Comparison of ENCODE assay signal across 21 cellular contexts in the genomic region with DNA sequence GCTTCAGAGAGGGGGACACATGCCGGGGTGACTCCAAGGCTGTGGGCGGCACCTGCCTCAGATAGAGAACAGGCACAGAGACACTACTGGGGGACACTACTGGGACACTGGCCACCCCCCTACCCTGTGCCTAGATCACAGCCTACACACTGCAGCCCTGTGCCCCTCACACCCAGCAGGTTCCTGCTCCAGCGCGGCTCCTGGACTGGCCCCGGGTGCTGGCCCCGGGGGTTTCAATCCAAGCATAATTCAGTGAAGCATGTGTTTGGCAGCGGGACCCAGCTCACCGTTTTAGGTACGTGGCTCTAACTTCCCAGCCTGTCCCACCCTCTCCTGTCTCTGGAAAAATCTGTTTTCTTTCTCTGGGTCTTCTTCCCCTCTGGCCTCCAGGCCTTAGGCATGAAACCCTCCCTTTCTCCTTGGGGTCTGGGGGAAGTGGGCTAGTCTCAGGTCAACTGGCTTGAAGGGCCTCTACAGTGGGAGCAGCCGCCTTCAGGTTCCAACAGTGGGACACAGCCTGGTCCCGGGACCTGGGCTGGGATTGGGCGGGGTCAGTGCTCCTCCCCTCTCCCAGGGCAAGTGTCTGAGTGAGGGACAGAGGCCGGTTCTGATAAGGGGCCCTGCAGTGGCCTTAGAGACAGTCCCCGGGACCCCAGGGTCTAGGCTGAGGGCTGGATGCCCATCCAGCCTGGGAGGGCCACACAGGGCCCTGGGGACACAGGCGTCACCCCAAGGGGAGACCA.
DNase-seq lines count a peak whose midpoint lies in the region; ATAC-seq and TF ChIP-seq lines count a peak whose summit lies in the region.
"Had no signal": no experiment of that assay in that cellular context is flagged by ENCODE, and none has a peak within 500 bp of the region (broad histone marks: within the 10 kb centered on the region; RNA-seq: fewer than 3 reads in every experiment).

No MANE protein-coding gene starts in this region.

- no peaks in the 10 kb centered on the region for H3K4me1 ChIP-seq in upper lobe of left lung
- no peaks in the 10 kb centered on the region for H3K4me1 ChIP-seq in Caco-2
- H3K4me1 ChIP-seq: BLaER1 treated with 17β-estradiol and CSF1 and Interleukin-3, amounts not matched to agents 10 nM and 100 nM had no signal

- no peak overlapping the region for H3K4me3 ChIP-seq in H7 (ENCODE audit: insufficient read depth, low read depth, low read length)
- H3K4me3 ChIP-seq in upper lobe of left lung: no peak overlapping the region
- no peak overlapping the region for H3K4me3 ChIP-seq in Caco-2 (ENCODE audit: low read depth, low read length)
- H3K4me3 ChIP-seq: BLaER1 treated with 17β-estradiol and CSF1 and Interleukin-3, amounts not matched to agents 10 nM and 100 nM; GM12878; K562 had no signal

- peak; percentile 38 for DNase-seq in H7
- peak; percentile 76 for DNase-seq in mesenteric fat pad (ENCODE audit: low spot score)
- no peak for DNase-seq in stimulated activated effector memory CD8-positive, alpha-beta T cell treated with anti-CD3 and anti-CD28 coated beads, Interleukin-12 subunit alpha, Interleukin-12 subunit beta, amount 100 ng/mL, for 72 hours (ENCODE audit: low spot score in 2 of 2)
- DNase-seq in upper lobe of left lung: peak in 1 of 2 donors; percentile 54
- no peak for DNase-seq in stimulated activated CD4-positive, alpha-beta T cell treated with anti-CD3 and anti-CD28 coated beads, Interleukin-12 subunit alpha, Interleukin-12 subunit beta, amount 100 ng/mL, for 4 hours
- no peak for DNase-seq in erythroblast (lab: John Stamatoyannopoulos, UW)
- no peak for DNase-seq in Caco-2
- DNase-seq: CD8-positive, alpha-beta T cell; DMS 273 treated with DMSO at 0.1 percent for 48 hours; DMS53; DND-41; EL; HFFc6; IMR-90 had no signal

- H3K27me3 ChIP-seq in H7 (ENCODE audit: control insufficient read depth, insufficient read depth, low read length) (no peaks in the 10 kb centered on the region), upper lobe of left lung (no peaks in the 10 kb centered on the region), Caco-2 (replicated peaks; ENCODE audit: control insufficient read depth, insufficient read depth, low read length) (no peaks in the 10 kb centered on the region)
- H3K27me3 ChIP-seq: BLaER1 treated with 17β-estradiol and CSF1 and Interleukin-3, amounts not matched to agents 10 nM and 100 nM had no signal

- no peak overlapping the region for H3K4me3 Mint-ChIP-seq in stimulated activated effector memory CD8-positive, alpha-beta T cell treated with anti-CD3 and anti-CD28 coated beads, Interleukin-12 subunit alpha, Interleukin-12 subunit beta, amount 100 ng/mL, for 72 hours
- no peak overlapping the region for H3K4me3 Mint-ChIP-seq in Caco-2 (ENCODE audit: unreplicated experiment)
- H3K4me3 Mint-ChIP-seq: B cell; CD8-positive, alpha-beta T cell; HFFc6 had no signal

- intact Hi-C loops in Caco-2 (cut with micrococcal nuclease; ENCODE audit: unreplicated experiment): no loop called here

- BruUV-seq in Caco-2 (replicated peaks; lab: Mats Ljungman, UMichigan): no TSS peak

- H3K36me3 Mint-ChIP-seq in stimulated activated effector memory CD8-positive, alpha-beta T cell treated with anti-CD3 and anti-CD28 coated beads, Interleukin-12 subunit alpha, Interleukin-12 subunit beta, amount 100 ng/mL, for 72 hours: no peaks in the 10 kb centered on the region
- no peaks in the 10 kb centered on the region for H3K36me3 Mint-ChIP-seq in Caco-2 (ENCODE audit: insufficient read depth, unreplicated experiment)
- H3K36me3 Mint-ChIP-seq: CD8-positive, alpha-beta T cell had no signal

- peak; percentile 6 for ATAC-seq in stimulated activated effector memory CD8-positive, alpha-beta T cell treated with anti-CD3 and anti-CD28 coated beads, Interleukin-12 subunit alpha, Interleukin-12 subunit beta, amount 100 ng/mL, for 72 hours
- ATAC-seq in upper lobe of left lung (ENCODE audit: low FRiP score in 2 of 2): peak; percentile 14 to 45
- ATAC-seq in HG03097 (IDR thresholded peaks at IDR 0.05; ENCODE audit: low FRiP score, unreplicated experiment): no peak
- ATAC-seq: CD8-positive, alpha-beta T cell; GM12878; HCT116; K562 had no signal

- H3K36me3 ChIP-seq in H7 (replicated peaks; ENCODE audit: control insufficient read depth, insufficient read depth, low read length) (no peaks in the 10 kb centered on the region), upper lobe of left lung (no peaks in the 10 kb centered on the region), Caco-2 (ENCODE audit: control insufficient read depth, insufficient read depth, low read length) (no peaks in the 10 kb centered on the region)
- H3K36me3 ChIP-seq: BLaER1 treated with 17β-estradiol and CSF1 and Interleukin-3, amounts not matched to agents 10 nM and 100 nM had no signal

- H3K27ac Mint-ChIP-seq in stimulated activated effector memory CD8-positive, alpha-beta T cell treated with anti-CD3 and anti-CD28 coated beads, Interleukin-12 subunit alpha, Interleukin-12 subunit beta, amount 100 ng/mL, for 72 hours: no peak overlapping the region
- no peak overlapping the region for H3K27ac Mint-ChIP-seq in Caco-2 (ENCODE audit: unreplicated experiment)
- H3K27ac Mint-ChIP-seq: B cell; CD8-positive, alpha-beta T cell; HFFc6 had no signal

- no peak for TF ChIP-seq CTCF in upper lobe of left lung (IDR thresholded peaks at IDR 0.05)
- TF ChIP-seq CTCF in Caco-2 (IDR thresholded peaks at IDR 0.05; ENCODE audit: insufficient read depth in 1 of 2, low read depth in 1 of 2, low read length in 1 of 2, severe bottlenecking in 1 of 2, unreplicated experiment in 1 of 2): no peak

- CTCF ChIA-PET in Caco-2 (lab: Charles Lee): no interaction called here

- TF ChIP-seq EP300 in upper lobe of left lung (IDR thresholded peaks at IDR 0.05): no peak

- H3K27ac ChIP-seq in upper lobe of left lung: no peak overlapping the region
- H3K27ac ChIP-seq: BLaER1 treated with 17β-estradiol and CSF1 and Interleukin-3, amounts not matched to agents 10 nM and 100 nM; HL-60 had no signal

- peaks cover 7% of the 10 kb centered on the region for H3K27me3 Mint-ChIP-seq in Caco-2 (ENCODE audit: insufficient read depth, unreplicated experiment)
- H3K27me3 Mint-ChIP-seq: B cell had no signal

- no peaks in the 10 kb centered on the region for H3K9me3 Mint-ChIP-seq in stimulated activated effector memory CD8-positive, alpha-beta T cell treated with anti-CD3 and anti-CD28 coated beads, Interleukin-12 subunit alpha, Interleukin-12 subunit beta, amount 100 ng/mL, for 72 hours
- no peaks in the 10 kb centered on the region for H3K9me3 Mint-ChIP-seq in Caco-2 (ENCODE audit: unreplicated experiment)
- H3K9me3 Mint-ChIP-seq: CD8-positive, alpha-beta T cell had no signal

- WGBS in upper lobe of left lung, 2 donors: 75 to 91% methylated on average over 4 to 14 of the region's 15 CpGs

- TF ChIP-seq POLR2A in upper lobe of left lung (IDR thresholded peaks at IDR 0.05): no peak
- no peak for TF ChIP-seq POLR2A in erythroblast (IDR thresholded peaks at IDR 0.05; ENCODE audit: low read length)

- POLR2A ChIA-PET in Caco-2 (lab: Charles Lee): no interaction called here

- H3K9me3 ChIP-seq in upper lobe of left lung (no peaks in the 10 kb centered on the region), Caco-2 (no peaks in the 10 kb centered on the region)
- H3K9me3 ChIP-seq: BLaER1 treated with 17β-estradiol and CSF1 and Interleukin-3, amounts not matched to agents 10 nM and 100 nM had no signal

- no peaks in the 10 kb centered on the region for H3K4me1 Mint-ChIP-seq in stimulated activated effector memory CD8-positive, alpha-beta T cell treated with anti-CD3 and anti-CD28 coated beads, Interleukin-12 subunit alpha, Interleukin-12 subunit beta, amount 100 ng/mL, for 72 hours
- no peaks in the 10 kb centered on the region for H3K4me1 Mint-ChIP-seq in Caco-2 (ENCODE audit: low read depth, unreplicated experiment)
- H3K4me1 Mint-ChIP-seq: B cell had no signal

Comparison
In these comparisons a context has a peak if more than half of its experiments do, and no peak if none do; other contexts are left out.
1. DNase-seq: peak in H7 (single experiment) and mesenteric fat pad (single experiment); none in stimulated activated effector memory CD8-positive, alpha-beta T cell treated with anti-CD3 and anti-CD28 coated beads, Interleukin-12 subunit alpha, Interleukin-12 subunit beta, amount 100 ng/mL, for 72 hours (0 of 2), stimulated activated CD4-positive, alpha-beta T cell treated with anti-CD3 and anti-CD28 coated beads, Interleukin-12 subunit alpha, Interleukin-12 subunit beta, amount 100 ng/mL, for 4 hours (single experiment), erythroblast (0 of 2) and Caco-2 (0 of 2).